1 cellular context compared by ENCODE assay signal in the genomic region with DNA sequence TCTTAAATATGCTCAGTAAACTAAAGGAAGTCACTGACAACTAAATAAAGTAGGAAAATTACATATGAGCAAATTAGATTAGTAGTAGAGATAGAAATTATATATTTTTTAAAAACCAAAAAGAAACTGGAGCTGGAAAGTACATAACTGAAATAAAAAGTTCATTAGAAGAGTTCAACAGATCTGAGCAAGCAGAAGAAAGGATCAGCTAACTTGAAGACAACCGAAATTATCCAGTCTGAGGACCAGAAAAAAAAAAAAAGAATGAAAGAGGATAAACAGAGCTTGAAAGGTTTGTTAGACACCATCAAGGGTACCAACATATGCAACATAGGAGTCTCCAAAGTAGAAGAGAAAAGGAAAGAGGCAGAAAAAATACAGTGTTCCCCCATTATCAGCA. TPM values are rescaled to one million over a fixed set of nuclear protein-coding genes. Genes with fewer than 3 reads are reported as not detected.
"Had no signal": no experiment of that assay in that cellular context is flagged by ENCODE, and none has a peak within 500 bp of the region (broad histone marks: within the 10 kb centered on the region; RNA-seq: fewer than 3 reads in every experiment).

No MANE protein-coding gene starts in this region.

RNA-seq across cellular contexts. Expression of gene TPPP, which starts 26.2 kb away (rescaled TPM):
- total RNA-seq: LHCN-M2 had no signal
